ENCODE assay signal across 20 cellular contexts in the genomic region with DNA sequence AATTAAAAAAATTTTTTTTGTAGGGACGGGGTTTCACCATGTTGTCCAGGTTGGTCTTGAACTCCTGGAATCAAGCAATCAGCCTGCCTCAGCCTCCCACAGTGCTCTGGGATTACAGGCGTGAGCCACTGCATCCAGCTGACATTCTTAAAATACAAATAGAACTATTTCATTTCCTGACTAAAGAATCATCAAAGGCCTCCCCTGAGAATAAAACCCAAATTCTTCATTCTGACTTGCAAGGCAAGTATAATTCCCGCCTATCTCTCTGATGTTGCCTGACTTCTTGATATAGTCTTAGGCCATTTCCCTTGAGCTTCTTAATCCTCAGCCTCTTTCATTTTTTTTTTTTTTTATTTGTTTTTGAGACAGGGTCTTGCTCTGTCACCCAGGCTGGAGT. TPM values are rescaled to one million over a fixed set of nuclear protein-coding genes. Genes with fewer than 3 reads are reported as not detected.
DNase-seq lines count a peak whose midpoint lies in the region; TF ChIP-seq lines count a peak whose summit lies in the region.
"Had no signal": no experiment of that assay in that cellular context is flagged by ENCODE, and none has a peak within 500 bp of the region (broad histone marks: within the 10 kb centered on the region; RNA-seq: fewer than 3 reads in every experiment).

No MANE protein-coding gene starts in this region.

- H3K4me3 ChIP-seq in AG10803 (ENCODE audit: low read length) (no peak overlapping the region), osteoblast (ENCODE audit: insufficient read depth, low read length) (no peak overlapping the region), colonic mucosa (no peak overlapping the region)
- H3K4me3 ChIP-seq: K562, SJCRH30 had no signal

- H3K27me3 ChIP-seq in osteoblast (ENCODE audit: insufficient read depth, low read length) = no peaks in the 10 kb centered on the region
- H3K27me3 ChIP-seq in colonic mucosa = no peaks in the 10 kb centered on the region
- H3K27me3 ChIP-seq: SJCRH30 had no signal

- DNase-seq in AG10803 (ENCODE audit: low read depth) (peak; percentile 49), NCI-H226 (peak; percentile 19), fibroblast of peridontal ligament (ENCODE audit: extremely low read depth) (peak; percentile 82), osteoblast (ENCODE audit: insufficient read length, low spot score, missing footprints) (peak; percentile 84), colonic mucosa (no peak), NCI-H2029 treated with DMSO at 0.1 percent for 48 hours (lab: John Stamatoyannopoulos, UW) (no peak), NCI-H82 (lab: John Stamatoyannopoulos, UW) (no peak), kidney glomerular epithelial cell (lab: John Stamatoyannopoulos, UW) (no peak)
- DNase-seq: 8988T, H7, HFFc6, NCI-H1092 treated with DMSO at 0.1 percent for 48 hours, NCI-H146, NCI-H2029, NCI-H2171, NCI-H524 treated with DMSO at 0.1 percent for 48 hours, OCI-M1, SJCRH30 had no signal

- no peaks in the 10 kb centered on the region for H3K36me3 ChIP-seq in osteoblast (ENCODE audit: insufficient read depth, low read length)
- no peaks in the 10 kb centered on the region for H3K36me3 ChIP-seq in colonic mucosa
- H3K36me3 ChIP-seq: SJCRH30 had no signal

- H3K4me2 ChIP-seq in osteoblast (ENCODE audit: insufficient read depth, low read length) = no peak overlapping the region

- no peaks in the 10 kb centered on the region for H4K20me1 ChIP-seq in osteoblast (ENCODE audit: insufficient read depth, low read length)

- H3K27ac ChIP-seq in osteoblast (ENCODE audit: low read depth, low read length) (no peak overlapping the region), colonic mucosa (no peak overlapping the region)
- H3K27ac ChIP-seq: HL-60, SJCRH30 had no signal

- no peaks in the 10 kb centered on the region for H3K9me3 ChIP-seq in osteoblast (ENCODE audit: low read depth, low read length)
- H3K9me3 ChIP-seq in colonic mucosa = no peaks in the 10 kb centered on the region
- H3K9me3 ChIP-seq: SJCRH30 had no signal

- no peak overlapping the region for H2AFZ ChIP-seq in osteoblast (ENCODE audit: low read length)

- H3K9ac ChIP-seq in colonic mucosa (ENCODE audit: low read depth in 2 of 2, low read length in 2 of 2) = no peak overlapping the region

- intact Hi-C loops in colonic mucosa (cut with DNase I) = loop anchor here (5.0 kb wide), 1 partner anchor 35 kb away; no protein-coding TSS in a partner anchor

- H3K4me1 ChIP-seq in osteoblast (ENCODE audit: insufficient read depth, low read length) (peaks cover 8% of the 10 kb centered on the region), colonic mucosa (no peaks in the 10 kb centered on the region)

- TF ChIP-seq CTCF in AG10803 (conservative IDR thresholded peaks at IDR 0.05; ENCODE audit: low read length) (no peak), osteoblast (IDR thresholded peaks at IDR 0.05; ENCODE audit: extremely low read depth, low read depth, low read length) (no peak), colonic mucosa (IDR thresholded peaks at IDR 0.05) (no peak)

- no peaks in the 10 kb centered on the region for H3K79me2 ChIP-seq in osteoblast (ENCODE audit: insufficient read depth, low read length)

RNA-seq across cellular contexts. Expression of gene BICD1, which starts 4.4 kb away (rescaled TPM):
- total RNA-seq in osteoblast (17.7 and 21.0 TPM in 2 replicates), colonic mucosa (1 to 10 TPM; 4.2 to 5.8 TPM)

Comparison
In these comparisons a context has a peak if more than half of its experiments do, and no peak if none do; other contexts are left out.
1. DNase-seq: peak in AG10803 (single experiment), NCI-H226 (single experiment), fibroblast of peridontal ligament (single experiment) and osteoblast (single experiment); none in colonic mucosa (single experiment), NCI-H2029 treated with DMSO at 0.1 percent for 48 hours (single experiment), NCI-H82 (single experiment) and kidney glomerular epithelial cell (single experiment).